Comparison of ENCODE assay signal across 23 cellular contexts in the genomic region with DNA sequence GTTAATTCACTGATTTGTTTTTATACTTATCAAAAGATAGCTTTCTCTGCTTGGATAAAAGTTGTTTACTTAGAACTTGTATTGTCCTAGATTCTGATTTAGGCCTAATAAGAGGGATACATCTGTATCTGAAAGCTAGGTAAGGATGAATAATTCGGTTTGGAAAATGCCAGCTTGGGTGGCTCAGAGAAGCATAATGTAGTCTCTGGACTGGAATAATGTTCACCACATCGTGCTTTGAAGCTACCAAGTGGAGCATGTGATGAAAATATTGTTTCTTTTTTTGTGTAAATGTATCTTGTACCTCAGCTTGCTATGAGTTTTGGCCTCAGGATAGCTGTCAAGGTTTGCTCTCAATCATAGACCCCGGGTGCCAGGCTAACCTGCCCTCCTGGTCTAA.
"Had no signal": no experiment of that assay in that cellular context is flagged by ENCODE, and none has a peak within 500 bp of the region (broad histone marks: within the 10 kb centered on the region; RNA-seq: fewer than 3 reads in every experiment).

No MANE protein-coding gene starts in this region.

- H3K27ac ChIP-seq: left ventricle myocardium inferior, pancreas, prostate gland, right lobe of liver, stomach, testis, transverse colon, upper lobe of left lung, vagina had no signal

- ATAC-seq: natural killer cell; right lobe of liver; stimulated activated naive B cell treated with anti-CD40 and anti-IgM and Interleukin-4, amounts not matched to agents 10 μg/mL and 1 μg/mL and 100 μg/mL, for 72 hours; stimulated activated naive CD8-positive, alpha-beta T cell treated with anti-CD3 and anti-CD28 coated beads, Interleukin-15, Interleukin-2, amounts not matched to agents 100 U/mL and 50 U/mL, for 24 hours had no signal

- FAIRE-seq: pancreas had no signal

- DNase-seq: hippocampal formation; islet precursor cell; left ventricle myocardium inferior; mesendoderm; naive B cell; natural killer cell; nucleus accumbens; pancreas; posterior cingulate gyrus; right lobe of liver; stimulated activated CD4-positive, alpha-beta T cell treated with anti-CD3 and anti-CD28 coated beads, Interleukin-1b, Interleukin-23, amount 100 ng/mL, for 48 hours; stimulated activated CD4-positive, alpha-beta T cell treated with anti-CD3 and anti-CD28 coated beads, Interleukin-2, amount 100 ng/mL, for 48 hours; stimulated activated CD4-positive, alpha-beta T cell treated with anti-CD3 and anti-CD28 coated beads, Interleukin-4, amount 100 ng/mL, for 4 hours; stimulated activated CD8-positive, alpha-beta memory T cell treated with anti-CD3 and anti-CD28 coated beads, Interleukin-4, amount 100 ng/mL, for 48 hours; stimulated activated naive B cell treated with anti-CD40 and anti-IgM and Interleukin-4, amounts not matched to agents 10 μg/mL and 1 μg/mL and 100 μg/mL, for 72 hours; stimulated activated naive CD8-positive, alpha-beta T cell treated with anti-CD3 and anti-CD28 coated beads, Interleukin-15, Interleukin-2, amounts not matched to agents 100 U/mL and 50 U/mL, for 24 hours; stomach; testis; thyroid gland; transverse colon; upper lobe of left lung had no signal
